In the genomic region with DNA sequence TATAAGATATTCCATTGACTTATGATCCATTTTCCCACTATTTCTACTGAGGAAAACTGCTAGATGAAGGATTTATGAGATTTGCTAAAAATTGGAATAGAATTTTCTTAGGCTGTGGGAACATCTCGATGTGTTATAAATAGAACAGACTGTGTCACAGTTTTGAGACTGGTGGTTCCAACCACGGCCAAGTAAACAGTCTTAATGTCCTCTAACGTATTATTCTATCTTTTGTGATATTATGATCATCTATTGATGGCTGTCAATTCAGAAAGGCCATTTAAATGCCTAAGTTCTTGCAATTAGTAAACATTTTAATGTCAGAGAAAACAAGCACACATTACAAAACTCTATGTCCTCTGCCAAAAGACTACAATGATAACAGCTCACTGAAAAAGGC, we compare ENCODE assay signal across 17 cellular contexts.
DNase-seq lines count a peak whose midpoint lies in the region; ATAC-seq, FAIRE-seq and TF ChIP-seq lines count a peak whose summit lies in the region.
"Had no signal": no experiment of that assay in that cellular context is flagged by ENCODE, and none has a peak within 500 bp of the region (broad histone marks: within the 10 kb centered on the region; RNA-seq: fewer than 3 reads in every experiment).

No MANE protein-coding gene starts in this region.

- FAIRE-seq in urothelium cell line (lab: Jason Lieb, UNC), result no peak

- peaks cover 0 to 26% (median 11%) of the 10 kb centered on the region in 9 donors for H3K4me1 ChIP-seq in heart right ventricle
- H3K4me1 ChIP-seq: Peyer's patch had no signal

- peaks cover 0 to 38% (median 7%) of the 10 kb centered on the region in 9 donors for H3K36me3 ChIP-seq in heart right ventricle
- H3K36me3 ChIP-seq: Peyer's patch had no signal

- H3K4me3 ChIP-seq in heart right ventricle, result no peak overlapping the region
- H3K4me3 ChIP-seq: Peyer's patch had no signal

- intact Hi-C loops in Right ventricle myocardium inferior (cut with DNase I) (no loop called here), cardiac septum (cut with DNase I) (no loop called here), heart right ventricle (cut with DNase I) (no loop called here)

- peaks cover 23% of the 10 kb centered on the region for H3K36me3 Mint-ChIP-seq in T-helper 2 cell treated with Interferon-gamma antibody and Interleukin-4, amounts not matched to agents 5 μg/mL and 100 μg/mL, for 36 hours (ENCODE audit: low read depth)

- no peaks in the 10 kb centered on the region for H3K27me3 ChIP-seq in heart right ventricle
- H3K27me3 ChIP-seq: Peyer's patch had no signal

- WGBS in heart right ventricle, 2 donors, result 35% methylated on average over 3 of the region's 3 CpGs

- no peaks in the 10 kb centered on the region for H3K9me3 ChIP-seq in heart right ventricle
- H3K9me3 ChIP-seq: Peyer's patch had no signal

- peak; percentile 48 for ATAC-seq in Right ventricle myocardium inferior
- peak in 5 of 8 donors; percentile 52 to 83 (median 76) for ATAC-seq in heart right ventricle
- no peak for ATAC-seq in SK-N-SH treated with all-trans-retinoic acid at 6 μM for 48 hours

- peak overlapping the region in 9 of 10 donors; percentile 8 to 66 (median 35) for H3K27ac ChIP-seq in heart right ventricle
- H3K27ac ChIP-seq: Peyer's patch had no signal

- H3K4me1 Mint-ChIP-seq in T-helper 2 cell treated with Interferon-gamma antibody and Interleukin-4, amounts not matched to agents 5 μg/mL and 100 μg/mL, for 36 hours (ENCODE audit: low read depth), result no peaks in the 10 kb centered on the region

- no peak for TF ChIP-seq CTCF in heart right ventricle (IDR thresholded peaks at IDR 0.05)

- no peak overlapping the region for H3K27ac Mint-ChIP-seq in T-helper 2 cell treated with Interferon-gamma antibody and Interleukin-4, amounts not matched to agents 5 μg/mL and 100 μg/mL, for 36 hours

- no peaks in the 10 kb centered on the region for H3K27me3 Mint-ChIP-seq in T-helper 2 cell treated with Interferon-gamma antibody and Interleukin-4, amounts not matched to agents 5 μg/mL and 100 μg/mL, for 36 hours (ENCODE audit: low read depth)

- DNase-seq in Right ventricle myocardium inferior (ENCODE audit: missing footprints), result no peak
- no peak for DNase-seq in cardiac septum (ENCODE audit: low spot score)
- no peak for DNase-seq in heart right ventricle
- DNase-seq in pons (ENCODE audit: low spot score), result peak; percentile 61
- DNase-seq in T-helper 2 cell treated with Interferon-gamma antibody and Interleukin-4, amounts not matched to agents 5 μg/mL and 100 μg/mL, for 36 hours (ENCODE audit: low spot score), result no peak
- DNase-seq in activated naive CD4-positive, alpha-beta T cell treated with anti-CD3 and anti-CD28 coated beads, Interleukin-2, amount 50 U/mL, for 16 hours, result no peak
- no peak for DNase-seq in urothelium cell line (ENCODE audit: low spot score)
- DNase-seq: DMS153, EL, HCEC 1CT, IMR-90, MV-4-11, NCI-H1436 treated with DMSO at 0.1 percent for 48 hours, NCI-H2081 treated with DMSO at 0.1 percent for 48 hours, NCI-H524, Peyer's patch had no signal

- H3K9me3 Mint-ChIP-seq in T-helper 2 cell treated with Interferon-gamma antibody and Interleukin-4, amounts not matched to agents 5 μg/mL and 100 μg/mL, for 36 hours, result no peaks in the 10 kb centered on the region

- no peak overlapping the region for H3K4me3 Mint-ChIP-seq in T-helper 2 cell treated with Interferon-gamma antibody and Interleukin-4, amounts not matched to agents 5 μg/mL and 100 μg/mL, for 36 hours

TF ChIP-seq in SK-N-SH treated with all-trans-retinoic acid at 6 μM for 48 hours, 23 proteins besides CTCF, POLR2A, EP300 and RAD21:
- no peak for TF ChIP-seq ZNF8 (CRISPR knock-in tag; IDR thresholded peaks at IDR 0.05)
- no peak for TF ChIP-seq ZC3H10 (CRISPR knock-in tag; IDR thresholded peaks at IDR 0.05)
- no peak for TF ChIP-seq POU6F1 (CRISPR knock-in tag; IDR thresholded peaks at IDR 0.05; ENCODE audit: borderline replicate concordance, low read depth)
- TF ChIP-seq BACH2 (CRISPR knock-in tag; IDR thresholded peaks at IDR 0.05; ENCODE audit: borderline replicate concordance), result no peak
- no peak for TF ChIP-seq ZFP3 (CRISPR knock-in tag; IDR thresholded peaks at IDR 0.05)
- TF ChIP-seq PPARA (CRISPR knock-in tag; IDR thresholded peaks at IDR 0.05; ENCODE audit: borderline replicate concordance), result no peak
- TF ChIP-seq ZNF565 (CRISPR knock-in tag; conservative IDR thresholded peaks at IDR 0.05; ENCODE audit: low read depth), result no peak
